Comparison of ENCODE assay signal across 9 cellular contexts in the genomic region with DNA sequence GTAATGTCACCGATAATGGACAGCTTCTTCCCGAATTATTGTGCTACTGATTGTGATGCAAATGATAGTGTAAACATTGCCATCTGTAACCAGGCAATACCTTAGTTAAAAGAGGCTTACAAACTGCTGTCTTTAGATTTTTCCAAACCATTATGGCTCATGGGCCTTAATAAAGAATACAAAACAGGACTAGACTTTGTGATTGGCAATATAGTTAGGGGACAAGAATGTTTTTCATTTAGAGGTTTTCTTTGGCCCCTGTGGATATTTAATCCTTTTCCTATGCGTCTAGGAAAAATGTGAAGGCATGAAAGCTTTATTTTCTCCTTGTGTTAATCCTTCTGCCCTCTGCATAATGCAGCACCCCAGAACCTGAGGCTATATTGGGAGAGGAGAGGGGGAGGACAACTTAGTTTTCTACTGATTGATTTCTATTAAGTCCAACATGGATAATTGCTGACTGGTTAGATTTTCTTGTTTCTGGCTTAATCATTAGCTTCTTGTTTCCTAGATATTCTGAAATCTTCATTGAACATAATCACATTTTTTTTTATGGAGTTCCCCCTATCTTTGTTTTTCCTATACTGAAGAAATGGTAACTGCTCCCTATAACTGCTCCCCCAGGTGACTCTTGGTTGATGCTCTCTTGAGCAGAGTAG. TPM values are rescaled to one million over a fixed set of nuclear protein-coding genes. Genes with fewer than 3 reads are reported as not detected.
DNase-seq lines count a peak whose midpoint lies in the region; ATAC-seq and TF ChIP-seq lines count a peak whose summit lies in the region.
"Had no signal": no experiment of that assay in that cellular context is flagged by ENCODE, and none has a peak within 500 bp of the region (broad histone marks: within the 10 kb centered on the region; RNA-seq: fewer than 3 reads in every experiment).

No MANE protein-coding gene starts in this region.

- H3K27ac ChIP-seq in mammary epithelial cell (ENCODE audit: insufficient read depth, low read depth, low read length), result no peak overlapping the region

- no peaks in the 10 kb centered on the region for H3K27me3 Mint-ChIP-seq in nephron progenitor cell (ENCODE audit: low read depth, poor library complexity)

- H3K9ac ChIP-seq in ES-I3 (ENCODE audit: low read depth, low read length), result peak overlapping the region; percentile 86
- H3K9ac ChIP-seq in Loucy (ENCODE audit: low read depth, low read length, poor library complexity, severe bottlenecking), result peak overlapping the region; percentile 92
- H3K9ac ChIP-seq in mammary epithelial cell (ENCODE audit: insufficient read depth, low read length), result no peak overlapping the region

- peaks cover 56% of the 10 kb centered on the region for H3K79me2 ChIP-seq in Loucy (ENCODE audit: insufficient read depth, low read length)
- peaks cover 46% of the 10 kb centered on the region for H3K79me2 ChIP-seq in mammary epithelial cell (ENCODE audit: insufficient read depth, low read length)

- TF ChIP-seq CTCF in Loucy (conservative IDR thresholded peaks at IDR 0.05; ENCODE audit: low read length) (no peak), mammary epithelial cell (conservative IDR thresholded peaks at IDR 0.05 in 1 of 2, IDR thresholded peaks at IDR 0.05 in 1 of 2; ENCODE audit: extremely low read depth in 1 of 2, insufficient read depth in 1 of 2, low read depth in 1 of 2, low read length in 2 of 2) (no peak), nephron progenitor cell (IDR thresholded peaks at IDR 0.05) (no peak)

- peaks cover 19% of the 10 kb centered on the region for H3K4me1 ChIP-seq in ES-I3 (ENCODE audit: insufficient read depth, low read length)
- peaks cover 17% of the 10 kb centered on the region for H3K4me1 ChIP-seq in Loucy (ENCODE audit: insufficient read depth, low read length, poor library complexity, severe bottlenecking)
- no peaks in the 10 kb centered on the region for H3K4me1 ChIP-seq in mammary epithelial cell (ENCODE audit: insufficient read depth, low read length)

- DNase-seq in mammary epithelial cell, result no peak
- DNase-seq in nephron progenitor cell, result no peak
- no peak for DNase-seq in NCI-H345 treated with DMSO at 0.1 percent for 48 hours (lab: John Stamatoyannopoulos, UW; ENCODE audit: unreplicated experiment)
- DNase-seq in AG08396 (ENCODE audit: low spot score), result no peak
- DNase-seq: stimulated activated CD4-positive, alpha-beta T cell treated with anti-CD3 and anti-CD28 coated beads, Interleukin-2, amount 100 ng/mL, for 48 hours had no signal

- no peaks in the 10 kb centered on the region for H3K36me3 ChIP-seq in ES-I3 (ENCODE audit: insufficient read depth, low read length)
- H3K36me3 ChIP-seq in Loucy (ENCODE audit: insufficient read depth, low read length), result no peaks in the 10 kb centered on the region
- H3K36me3 ChIP-seq in mammary epithelial cell (ENCODE audit: insufficient read depth, low read length), result no peaks in the 10 kb centered on the region

- WGBS in mammary epithelial cell (ENCODE audit: low coverage, missing lambda C conversion rate), result 15% methylated on average over 3 of the region's 3 CpGs

- in situ Hi-C loops in mammary epithelial cell (cut with MboI; ENCODE audit: low sequenced_read_pairs in 2 of 2), result no loop called here

- H3K4me1 Mint-ChIP-seq in nephron progenitor cell, result peaks cover 21% of the 10 kb centered on the region

- no peaks in the 10 kb centered on the region for H3K9me2 ChIP-seq in Loucy (replicated peaks; ENCODE audit: low read depth, low read length)

- dilution Hi-C loops in mammary epithelial cell (cut with HindIII; ENCODE audit: low sequenced_read_pairs), result no loop called here

- intact Hi-C loops in mammary epithelial cell (cut with micrococcal nuclease), result no loop called here

- no peaks in the 10 kb centered on the region for H3K9me3 ChIP-seq in ES-I3 (ENCODE audit: control insufficient read depth, insufficient read depth, low read length)
- no peaks in the 10 kb centered on the region for H3K9me3 ChIP-seq in Loucy (ENCODE audit: insufficient read depth, low read depth, low read length)
- no peaks in the 10 kb centered on the region for H3K9me3 ChIP-seq in mammary epithelial cell (replicated peaks; ENCODE audit: insufficient read depth, low read length)

- H2AFZ ChIP-seq in Loucy (ENCODE audit: low read length), result no peak overlapping the region
- H2AFZ ChIP-seq in mammary epithelial cell (ENCODE audit: low read depth, low read length), result no peak overlapping the region

- H3K4me2 ChIP-seq in Loucy (ENCODE audit: low read depth, low read length, poor library complexity, severe bottlenecking), result peak overlapping the region; percentile 98
- H3K4me2 ChIP-seq in mammary epithelial cell (ENCODE audit: insufficient read depth, low read depth, low read length), result peak overlapping the region; percentile 64

- BruUV-seq in mammary epithelial cell (replicated peaks; lab: Mats Ljungman, UMichigan), result no TSS peak

- ATAC-seq in HG02798 (IDR thresholded peaks at IDR 0.05; ENCODE audit: poor library complexity, unreplicated experiment), result no peak
- ATAC-seq: left lobe of liver had no signal

- H3K4me3 Mint-ChIP-seq in nephron progenitor cell, result peak overlapping the region; percentile 98

- H3K9me3 Mint-ChIP-seq in nephron progenitor cell, result peaks cover 44% of the 10 kb centered on the region

- H3F3A ChIP-seq in Loucy (ENCODE audit: low read depth), result no peaks in the 10 kb centered on the region

- CTCF ChIA-PET in mammary epithelial cell (lab: Charles Lee; ENCODE audit: low non-redundant PET), result no interaction called here

- peaks cover 21% of the 10 kb centered on the region for H3K36me3 Mint-ChIP-seq in nephron progenitor cell (ENCODE audit: low read depth)

- H3K27ac Mint-ChIP-seq in nephron progenitor cell, result no peak overlapping the region

- H3K27me3 ChIP-seq in Loucy (ENCODE audit: insufficient read depth, low read length, poor library complexity, severe bottlenecking) (no peaks in the 10 kb centered on the region), mammary epithelial cell (ENCODE audit: insufficient read depth, low read length) (no peaks in the 10 kb centered on the region)

- H4K20me1 ChIP-seq in Loucy (ENCODE audit: insufficient read depth, low read length, poor library complexity, severe bottlenecking) (peaks cover 13% of the 10 kb centered on the region), mammary epithelial cell (ENCODE audit: insufficient read depth, low read length) (no peaks in the 10 kb centered on the region)

- H3K4me3 ChIP-seq in Loucy (ENCODE audit: low read length, poor library complexity, severe bottlenecking), result peak overlapping the region; percentile 93
- peak overlapping the region in 2 of 3 experiments; percentile 48 to 66 for H3K4me3 ChIP-seq in mammary epithelial cell (replicated peaks in 1 of 3; ENCODE audit: insufficient read depth in 1 of 3, low read depth in 2 of 3, low read length in 3 of 3)

RNA-seq across cellular contexts. Expression of a gene that starts 1.9 kb away (rescaled TPM):
- total RNA-seq in mammary epithelial cell, result 10 to 100 TPM; 23.2 to 34.1 TPM
- polyA plus RNA-seq in mammary epithelial cell, result 34.6 TPM
- polyA minus RNA-seq in mammary epithelial cell, result 42.5 TPM
